Comparison of ENCODE assay signal across 21 cellular contexts in the genomic region with DNA sequence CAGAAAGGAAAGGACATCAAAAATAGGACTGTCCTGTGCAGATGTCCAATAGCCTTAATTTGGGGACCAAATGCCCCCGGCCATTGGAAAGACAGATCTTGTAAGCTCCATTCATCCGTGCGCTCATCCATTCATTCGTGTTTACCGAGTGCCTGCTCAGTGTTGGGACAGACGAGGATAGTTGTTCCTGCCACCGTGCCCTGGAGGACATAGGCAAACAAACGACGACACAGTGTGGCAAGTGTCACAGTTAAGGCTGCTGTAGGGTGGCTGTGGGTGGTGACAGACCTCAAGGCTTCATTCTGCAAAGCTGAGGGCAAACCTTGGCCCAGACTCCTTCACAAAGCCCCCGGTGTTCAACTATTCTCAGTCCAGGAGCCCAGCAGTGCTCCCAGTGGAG.
"Had no signal": no experiment of that assay in that cellular context is flagged by ENCODE, and none has a peak within 500 bp of the region (broad histone marks: within the 10 kb centered on the region; RNA-seq: fewer than 3 reads in every experiment).

No MANE protein-coding gene starts in this region.

- H3K27me3 ChIP-seq: foreskin keratinocyte, suprapubic skin had no signal

- H3K27ac ChIP-seq: foreskin keratinocyte, prostate gland, SK-N-MC, skin epidermis, suprapubic skin, WERI-Rb-1 had no signal

- H3K36me3 ChIP-seq: prostate gland, suprapubic skin had no signal

- DNase-seq: activated CD4-positive, alpha-beta T cell treated with anti-CD3 and anti-CD28 coated beads for 36 hours; activated effector memory CD4-positive, alpha-beta T cell treated with anti-CD3 and anti-CD28 coated beads, Interleukin-2, amount 50 U/mL, for 16 hours; activated T-cell treated with anti-CD3 and anti-CD28 coated beads, Interleukin-2, amount 50 U/mL, for 4 hours; cortex of kidney; effector CD4-positive, alpha-beta T cell; foreskin keratinocyte; glutamatergic neuron; hypothalamus; kidney glomerular epithelial cell; nephron progenitor cell; occipital lobe; right cardiac atrium; stimulated activated CD4-positive, alpha-beta T cell treated with anti-CD3 and anti-CD28 coated beads, Interleukin-15, amount 100 ng/mL, for 24 hours; stimulated activated CD4-positive, alpha-beta T cell treated with anti-CD3 and anti-CD28 coated beads, Interleukin-4, amount 100 ng/mL, for 24 hours; T-cell; T1000; WERI-Rb-1 had no signal

- H3K4me3 ChIP-seq: prostate gland, SK-N-MC, skin epidermis, suprapubic skin had no signal

- H3K9me3 ChIP-seq: prostate gland, suprapubic skin had no signal

- H3K4me1 ChIP-seq: foreskin keratinocyte, prostate gland, suprapubic skin had no signal
